Comparison of ENCODE assay signal across 30 cellular contexts in genomic region chr11:26199341-26199740, GRCh38.
DNase-seq lines count a peak whose midpoint lies in the region; ATAC-seq and TF ChIP-seq lines count a peak whose summit lies in the region.
"Had no signal": no experiment of that assay in that cellular context is flagged by ENCODE, and none has a peak within 500 bp of the region (broad histone marks: within the 10 kb centered on the region; RNA-seq: fewer than 3 reads in every experiment).

No MANE protein-coding gene starts in this region.

- no peaks in the 10 kb centered on the region for H3K4me1 ChIP-seq in esophagus squamous epithelium

- TF ChIP-seq POLR2A in esophagus squamous epithelium (IDR thresholded peaks at IDR 0.05), result no peak

- DNase-seq in HFFc6 (no peak), cerebellar cortex (ENCODE audit: low spot score) (peak; percentile 69), left kidney (ENCODE audit: low read depth, low spot score) (peak; percentile 22), NOMO-1 (lab: John Stamatoyannopoulos, UW; ENCODE audit: unreplicated experiment in 2 of 2) (no peak), NCI-H748 treated with DMSO at 0.1 percent for 48 hours (lab: John Stamatoyannopoulos, UW) (no peak), esophagus squamous epithelium (lab: John Stamatoyannopoulos, UW) (no peak)
- DNase-seq: activated CD4-positive, alpha-beta T cell treated with anti-CD3 and anti-CD28 coated beads for 48 hours; activated CD8-positive, alpha-beta memory T cell treated with anti-CD3 and anti-CD28 coated beads, Interleukin-2, amount 10 ng/mL, durations not matched to agents 7 days and 5 days; COR-L47; cortex of kidney; kidney glomerular epithelial cell; MM.1S; naive thymus-derived CD8-positive, alpha-beta T cell; NCI-H1436; NCI-H2171; NCI-H526 treated with DMSO at 0.1 percent for 48 hours; PC-3; SHP77 treated with DMSO at 0.1 percent for 48 hours; small intestine; stimulated activated CD4-positive, alpha-beta T cell treated with anti-CD3 and anti-CD28 coated beads, Interleukin-4, amount 100 ng/mL, for 24 hours; stimulated activated naive CD8-positive, alpha-beta T cell treated with anti-CD3 and anti-CD28 coated beads, Interleukin-15, amount 100 ng/mL, for 72 hours; trophoblast cell had no signal

- H3K36me3 ChIP-seq in esophagus squamous epithelium, result no peaks in the 10 kb centered on the region

- no peak overlapping the region for H3K27ac Mint-ChIP-seq in HFFc6
- H3K27ac Mint-ChIP-seq: activated CD8-positive, alpha-beta memory T cell treated with anti-CD3 and anti-CD28 coated beads, Interleukin-2, amount 10 ng/mL, durations not matched to agents 7 days and 5 days; activated naive CD4-positive, alpha-beta T cell treated with anti-CD3 and anti-CD28 coated beads, Interleukin-2, amount 50 U/mL, for 72 hours; activated T-helper 1 cell treated with anti-CD3 and anti-CD28 coated beads, Interleukin-12 subunit alpha, Interleukin-12 subunit beta, Interleukin-2, Interleukin-4 antibody, amounts not matched to agents 30 ng/mL and 10 ng/mL and 1 ng/mL, durations not matched to agents 14 hours and 24 hours and 36 hours; B cell; memory B cell; naive thymus-derived CD8-positive, alpha-beta T cell; stimulated activated naive CD8-positive, alpha-beta T cell treated with anti-CD3 and anti-CD28 coated beads, Interleukin-15, amount 100 ng/mL, for 72 hours had no signal

- peak overlapping the region; percentile 17; the same call in 1 of the 2 replicates for H3K4me3 Mint-ChIP-seq in HFFc6
- H3K4me3 Mint-ChIP-seq: activated CD8-positive, alpha-beta memory T cell treated with anti-CD3 and anti-CD28 coated beads, Interleukin-2, amount 10 ng/mL, durations not matched to agents 7 days and 5 days; activated T-helper 1 cell treated with anti-CD3 and anti-CD28 coated beads, Interleukin-12 subunit alpha, Interleukin-12 subunit beta, Interleukin-2, Interleukin-4 antibody, amounts not matched to agents 30 ng/mL and 10 ng/mL and 1 ng/mL, durations not matched to agents 14 hours and 24 hours and 36 hours; B cell; memory B cell; naive thymus-derived CD8-positive, alpha-beta T cell; stimulated activated naive CD8-positive, alpha-beta T cell treated with anti-CD3 and anti-CD28 coated beads, Interleukin-15, amount 100 ng/mL, for 72 hours had no signal

- H3K27me3 ChIP-seq in esophagus squamous epithelium, result no peaks in the 10 kb centered on the region

- intact Hi-C loops in esophagus squamous epithelium (cut with DNase I), result no loop called here

- no peaks in the 10 kb centered on the region for H3K9me3 ChIP-seq in esophagus squamous epithelium

- H3K4me1 Mint-ChIP-seq in HFFc6 (ENCODE audit: low read depth), result peaks cover 48% of the 10 kb centered on the region
- H3K4me1 Mint-ChIP-seq: activated CD8-positive, alpha-beta memory T cell treated with anti-CD3 and anti-CD28 coated beads, Interleukin-2, amount 10 ng/mL, durations not matched to agents 7 days and 5 days; B cell; memory B cell; naive thymus-derived CD8-positive, alpha-beta T cell; stimulated activated naive CD8-positive, alpha-beta T cell treated with anti-CD3 and anti-CD28 coated beads, Interleukin-15, amount 100 ng/mL, for 72 hours had no signal

- 0 to 25% methylated on average over 1 of the region's 1 CpG for WGBS in esophagus squamous epithelium, 2 donors

- H3K27me3 Mint-ChIP-seq in HFFc6 (ENCODE audit: insufficient read depth), result no peaks in the 10 kb centered on the region
- H3K27me3 Mint-ChIP-seq: activated CD8-positive, alpha-beta memory T cell treated with anti-CD3 and anti-CD28 coated beads, Interleukin-2, amount 10 ng/mL, durations not matched to agents 7 days and 5 days; B cell; memory B cell; naive thymus-derived CD8-positive, alpha-beta T cell; progenitor cell of endocrine pancreas; stimulated activated naive CD8-positive, alpha-beta T cell treated with anti-CD3 and anti-CD28 coated beads, Interleukin-15, amount 100 ng/mL, for 72 hours had no signal

- no peak overlapping the region for H3K27ac ChIP-seq in esophagus squamous epithelium
- H3K27ac ChIP-seq: HL-60 had no signal

- no peaks in the 10 kb centered on the region for H3K36me3 Mint-ChIP-seq in HFFc6 (ENCODE audit: low read depth)
- H3K36me3 Mint-ChIP-seq: activated CD8-positive, alpha-beta memory T cell treated with anti-CD3 and anti-CD28 coated beads, Interleukin-2, amount 10 ng/mL, durations not matched to agents 7 days and 5 days; activated naive CD4-positive, alpha-beta T cell treated with anti-CD3 and anti-CD28 coated beads, Interleukin-2, amount 50 U/mL, for 72 hours; memory B cell; naive thymus-derived CD8-positive, alpha-beta T cell had no signal

- ATAC-seq in GM19351 (IDR thresholded peaks at IDR 0.05; ENCODE audit: unreplicated experiment), result no peak
- ATAC-seq: activated CD8-positive, alpha-beta memory T cell treated with anti-CD3 and anti-CD28 coated beads, Interleukin-2, amount 10 ng/mL, durations not matched to agents 7 days and 5 days; activated naive CD4-positive, alpha-beta T cell treated with anti-CD3 and anti-CD28 coated beads, Interleukin-2, amount 50 U/mL, for 72 hours; HCT116; naive thymus-derived CD8-positive, alpha-beta T cell; PC-3; stimulated activated naive CD8-positive, alpha-beta T cell treated with anti-CD3 and anti-CD28 coated beads, Interleukin-15, amount 100 ng/mL, for 72 hours had no signal

- H3K4me3 ChIP-seq in esophagus squamous epithelium, result no peak overlapping the region

- H3K9me3 Mint-ChIP-seq in HFFc6, result no peaks in the 10 kb centered on the region
- H3K9me3 Mint-ChIP-seq: memory B cell had no signal

- TF ChIP-seq CTCF in HFFc6 (IDR thresholded peaks at IDR 0.05) (no peak), esophagus squamous epithelium (IDR thresholded peaks at IDR 0.05) (no peak)

Comparison
In these comparisons a context has a peak if more than half of its experiments do, and no peak if none do; other contexts are left out.
1. DNase-seq: peak in cerebellar cortex (single experiment) and left kidney (single experiment); none in HFFc6 (single experiment), NOMO-1 (0 of 2), NCI-H748 treated with DMSO at 0.1 percent for 48 hours (single experiment) and esophagus squamous epithelium (single experiment).